1 cellular context compared by ENCODE assay signal in the genomic region with DNA sequence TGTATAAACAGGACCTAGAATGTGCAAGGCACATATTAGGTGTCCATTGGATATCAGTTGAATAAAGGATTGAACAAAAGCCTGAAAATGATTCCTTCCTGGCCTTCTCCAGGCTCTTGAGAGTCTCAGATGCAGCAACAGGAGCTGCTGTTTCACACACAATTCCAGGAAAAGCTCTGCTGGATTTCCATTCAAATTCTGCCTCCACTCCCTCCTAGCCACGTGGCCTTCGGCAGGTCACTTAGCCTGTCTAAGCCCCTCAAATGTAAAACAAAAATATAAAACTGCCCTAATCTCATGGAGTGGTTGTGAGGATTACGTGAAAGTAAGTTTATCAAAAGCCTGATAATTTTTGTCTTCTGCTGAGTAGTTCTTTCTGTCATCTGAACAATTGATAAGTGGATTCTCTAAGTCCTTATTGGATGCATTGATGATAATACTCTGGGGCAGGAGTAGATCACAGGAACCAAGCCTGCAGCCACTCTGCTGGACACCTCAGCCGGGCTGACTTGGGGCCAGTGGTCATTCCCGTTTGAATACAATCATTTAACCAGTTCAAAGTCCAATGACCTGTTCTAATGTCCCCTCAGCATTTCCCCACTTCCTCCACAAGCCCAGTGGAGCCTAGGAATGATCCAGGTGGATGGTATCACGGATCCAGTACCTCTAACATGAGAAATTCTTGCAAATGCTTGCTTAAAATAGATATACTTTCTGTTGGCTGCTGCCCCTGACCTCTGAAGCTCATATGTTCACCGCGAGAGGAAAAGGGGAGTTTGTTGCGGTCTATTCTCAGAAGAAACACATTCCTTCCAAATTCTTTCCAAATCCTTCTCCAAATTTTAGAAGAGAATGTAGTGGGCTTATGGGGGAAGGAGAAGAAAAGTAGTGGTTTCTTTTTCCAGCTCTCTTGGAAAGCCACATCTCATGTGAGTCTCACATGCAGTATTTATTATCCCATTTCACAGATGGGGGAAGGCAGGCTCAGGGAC.
A peak's percentile ranks its signal among the peaks of the same experiment; 100 is the strongest.
TF ChIP-seq lines count a peak whose summit lies in the region.

No MANE protein-coding gene starts in this region.

TF ChIP-seq in HepG2, 621 proteins besides CTCF, POLR2A, EP300 and RAD21 (continued from another document and continues in another):
- TF ChIP-seq ZNF142 (CRISPR knock-in tag; IDR thresholded peaks at IDR 0.05) (no peak), MED8 (CRISPR knock-in tag; IDR thresholded peaks at IDR 0.05; ENCODE audit: insufficient replicate concordance) (no peak), ADNP (CRISPR knock-in tag; IDR thresholded peaks at IDR 0.05) (no peak), ZSCAN12 (CRISPR knock-in tag; IDR thresholded peaks at IDR 0.05) (no peak), DMAP1 (CRISPR knock-in tag; IDR thresholded peaks at IDR 0.05) (no peak), ZMAT3 (CRISPR knock-in tag; conservative IDR thresholded peaks at IDR 0.05) (no peak), MBNL3 (CRISPR knock-in tag; conservative IDR thresholded peaks at IDR 0.05) (no peak), SAP130 (CRISPR knock-in tag; IDR thresholded peaks at IDR 0.05; ENCODE audit: low read depth) (peak; percentile 50), PBX3 (CRISPR knock-in tag; IDR thresholded peaks at IDR 0.05; ENCODE audit: borderline replicate concordance) (no peak), ZNF530 (CRISPR knock-in tag; IDR thresholded peaks at IDR 0.05; ENCODE audit: low read depth) (no peak), HDAC1 (CRISPR knock-in tag; IDR thresholded peaks at IDR 0.05) (no peak), ZBTB25 (CRISPR knock-in tag; IDR thresholded peaks at IDR 0.05) (0 out of 2 replicates have a peak, but pooled peaks have one; percentile 16), ZNF772 (CRISPR knock-in tag; IDR thresholded peaks at IDR 0.05) (no peak), ZBTB8A (CRISPR knock-in tag; IDR thresholded peaks at IDR 0.05; ENCODE audit: borderline replicate concordance, low read depth) (no peak), NR3C1 (CRISPR knock-in tag; IDR thresholded peaks at IDR 0.05) (no peak), ZNF609 (CRISPR knock-in tag; IDR thresholded peaks at IDR 0.05; ENCODE audit: borderline replicate concordance) (0 out of 2 replicates have a peak, but pooled peaks have one; percentile 26), KLF16 (CRISPR knock-in tag; IDR thresholded peaks at IDR 0.05) (peak in 1 of 2 experiments; percentile 34; a peak in 1 of 4 replicates), ZNF674 (CRISPR knock-in tag; IDR thresholded peaks at IDR 0.05; ENCODE audit: low read depth) (no peak), RBM39 (IDR thresholded peaks at IDR 0.05; ENCODE audit: low read depth, low read length, poor library complexity, severe bottlenecking) (no peak), ZNF224 (CRISPR knock-in tag; IDR thresholded peaks at IDR 0.05) (no peak), SIN3B (IDR thresholded peaks at IDR 0.05; ENCODE audit: low read length) (no peak)
- TF ChIP-seq, protein P1, sequence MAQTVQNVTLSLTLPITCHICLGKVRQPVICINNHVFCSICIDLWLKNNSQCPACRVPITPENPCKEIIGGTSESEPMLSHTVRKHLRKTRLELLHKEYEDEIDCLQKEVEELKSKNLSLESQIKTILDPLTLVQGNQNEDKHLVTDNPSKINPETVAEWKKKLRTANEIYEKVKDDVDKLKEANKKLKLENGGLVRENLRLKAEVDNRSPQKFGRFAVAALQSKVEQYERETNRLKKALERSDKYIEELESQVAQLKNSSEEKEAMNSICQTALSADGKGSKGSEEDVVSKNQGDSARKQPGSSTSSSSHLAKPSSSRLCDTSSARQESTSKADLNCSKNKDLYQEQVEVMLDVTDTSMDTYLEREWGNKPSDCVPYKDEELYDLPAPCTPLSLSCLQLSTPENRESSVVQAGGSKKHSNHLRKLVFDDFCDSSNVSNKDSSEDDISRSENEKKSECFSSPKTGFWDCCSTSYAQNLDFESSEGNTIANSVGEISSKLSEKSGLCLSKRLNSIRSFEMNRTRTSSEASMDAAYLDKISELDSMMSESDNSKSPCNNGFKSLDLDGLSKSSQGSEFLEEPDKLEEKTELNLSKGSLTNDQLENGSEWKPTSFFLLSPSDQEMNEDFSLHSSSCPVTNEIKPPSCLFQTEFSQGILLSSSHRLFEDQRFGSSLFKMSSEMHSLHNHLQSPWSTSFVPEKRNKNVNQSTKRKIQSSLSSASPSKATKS (CRISPR knock-in tag; IDR thresholded peaks at IDR 0.05) = no peak
- TF ChIP-seq, protein P2, sequence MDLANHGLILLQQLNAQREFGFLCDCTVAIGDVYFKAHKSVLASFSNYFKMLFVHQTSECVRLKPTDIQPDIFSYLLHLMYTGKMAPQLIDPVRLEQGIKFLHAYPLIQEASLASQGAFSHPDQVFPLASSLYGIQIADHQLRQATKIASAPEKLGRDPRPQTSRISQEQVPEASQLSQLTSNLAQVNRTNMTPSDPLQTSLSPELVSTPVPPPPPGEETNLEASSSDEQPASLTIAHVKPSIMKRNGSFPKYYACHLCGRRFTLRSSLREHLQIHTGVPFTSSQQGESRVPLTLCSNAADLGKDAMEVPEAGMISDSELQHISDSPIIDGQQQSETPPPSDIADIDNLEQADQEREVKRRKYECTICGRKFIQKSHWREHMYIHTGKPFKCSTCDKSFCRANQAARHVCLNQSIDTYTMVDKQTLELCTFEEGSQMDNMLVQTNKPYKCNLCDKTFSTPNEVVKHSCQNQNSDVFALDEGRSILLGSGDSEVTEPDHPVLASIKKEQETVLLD (CRISPR knock-in tag; IDR thresholded peaks at IDR 0.05; ENCODE audit: low read depth) = no peak
- TF ChIP-seq, protein P3, sequence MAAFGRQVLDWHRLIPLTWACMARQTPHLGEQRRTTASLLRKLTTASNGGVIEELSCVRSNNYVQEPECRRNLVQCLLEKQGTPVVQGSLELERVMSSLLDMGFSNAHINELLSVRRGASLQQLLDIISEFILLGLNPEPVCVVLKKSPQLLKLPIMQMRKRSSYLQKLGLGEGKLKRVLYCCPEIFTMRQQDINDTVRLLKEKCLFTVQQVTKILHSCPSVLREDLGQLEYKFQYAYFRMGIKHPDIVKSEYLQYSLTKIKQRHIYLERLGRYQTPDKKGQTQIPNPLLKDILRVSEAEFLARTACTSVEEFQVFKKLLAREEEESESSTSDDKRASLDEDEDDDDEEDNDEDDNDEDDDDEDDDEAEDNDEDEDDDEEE (CRISPR knock-in tag; IDR thresholded peaks at IDR 0.05) = no peak
- TF ChIP-seq, protein P4, sequence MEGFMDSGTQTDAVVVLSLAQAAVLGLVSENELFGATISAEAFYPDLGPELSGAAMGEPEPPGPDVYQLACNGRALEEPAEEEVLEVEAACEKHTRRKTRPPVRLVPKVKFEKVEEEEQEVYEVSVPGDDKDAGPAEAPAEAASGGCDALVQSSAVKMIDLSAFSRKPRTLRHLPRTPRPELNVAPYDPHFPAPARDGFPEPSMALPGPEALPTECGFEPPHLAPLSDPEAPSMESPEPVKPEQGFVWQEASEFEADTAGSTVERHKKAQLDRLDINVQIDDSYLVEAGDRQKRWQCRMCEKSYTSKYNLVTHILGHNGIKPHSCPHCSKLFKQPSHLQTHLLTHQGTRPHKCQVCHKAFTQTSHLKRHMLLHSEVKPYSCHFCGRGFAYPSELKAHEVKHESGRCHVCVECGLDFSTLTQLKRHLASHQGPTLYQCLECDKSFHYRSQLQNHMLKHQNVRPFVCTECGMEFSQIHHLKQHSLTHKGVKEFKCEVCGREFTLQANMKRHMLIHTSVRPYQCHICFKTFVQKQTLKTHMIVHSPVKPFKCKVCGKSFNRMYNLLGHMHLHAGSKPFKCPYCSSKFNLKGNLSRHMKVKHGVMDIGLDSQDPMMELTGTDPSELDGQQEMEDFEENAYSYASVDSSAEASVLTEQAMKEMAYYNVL (CRISPR knock-in tag; IDR thresholded peaks at IDR 0.05; ENCODE audit: borderline replicate concordance) = no peak
- TF ChIP-seq, protein P5, sequence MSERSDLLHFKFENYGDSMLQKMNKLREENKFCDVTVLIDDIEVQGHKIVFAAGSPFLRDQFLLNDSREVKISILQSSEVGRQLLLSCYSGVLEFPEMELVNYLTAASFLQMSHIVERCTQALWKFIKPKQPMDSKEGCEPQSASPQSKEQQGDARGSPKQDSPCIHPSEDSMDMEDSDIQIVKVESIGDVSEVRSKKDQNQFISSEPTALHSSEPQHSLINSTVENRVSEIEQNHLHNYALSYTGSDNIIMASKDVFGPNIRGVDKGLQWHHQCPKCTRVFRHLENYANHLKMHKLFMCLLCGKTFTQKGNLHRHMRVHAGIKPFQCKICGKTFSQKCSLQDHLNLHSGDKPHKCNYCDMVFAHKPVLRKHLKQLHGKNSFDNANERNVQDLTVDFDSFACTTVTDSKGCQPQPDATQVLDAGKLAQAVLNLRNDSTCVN (CRISPR knock-in tag; IDR thresholded peaks at IDR 0.05; ENCODE audit: borderline replicate concordance) = no peak
